22 cellular contexts compared by ENCODE assay signal in the genomic region with DNA sequence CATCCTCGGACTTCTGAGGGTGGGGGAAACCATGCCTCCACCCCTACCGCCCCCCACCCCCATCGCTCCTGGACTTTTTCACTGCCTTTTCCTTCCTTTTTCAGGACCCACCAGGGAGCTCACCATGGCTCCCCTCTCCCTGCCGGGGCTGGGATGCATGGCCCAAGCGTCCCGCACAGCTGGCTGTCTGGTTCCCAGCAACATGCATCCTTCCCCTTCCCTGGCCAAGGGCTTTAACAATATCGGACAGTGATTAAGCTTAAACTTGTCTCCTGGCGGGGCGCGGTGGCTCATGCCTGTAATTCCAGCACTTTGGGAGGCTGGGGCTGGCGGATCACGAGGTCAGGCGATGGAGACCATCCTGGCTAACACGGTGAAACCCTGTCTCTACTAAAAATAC. TPM values are rescaled to one million over a fixed set of nuclear protein-coding genes. Genes with fewer than 3 reads are reported as not detected.
A peak's percentile ranks its signal among the peaks of the same experiment; 100 is the strongest.
DNase-seq lines count a peak whose midpoint lies in the region; ATAC-seq, FAIRE-seq and TF ChIP-seq lines count a peak whose summit lies in the region.
"Had no signal": no experiment of that assay in that cellular context is flagged by ENCODE, and none has a peak within 500 bp of the region (broad histone marks: within the 10 kb centered on the region; RNA-seq: fewer than 3 reads in every experiment).

No MANE protein-coding gene starts in this region.

- 90% methylated on average over 14 of the region's 14 CpGs; no CpG with 5 or more reads in 1 of the 2 experiments for WGBS in H1 (ENCODE audit: extremely low coverage in 1 of 2, insufficient coverage in 1 of 2, insufficient read length in 1 of 2, insufficient replicate concordance in 2 of 2, low coverage in 1 of 2, low lambda C conversion rate in 2 of 2, missing lambda C conversion rate in 1 of 2), 2 experiments

- H3K14ac ChIP-seq in H1 (ENCODE audit: insufficient read length), result no peak overlapping the region

- H3K18ac ChIP-seq in H1 (ENCODE audit: extremely low read depth, low read length), result peak overlapping the region; percentile 48; the same call in 1 of the 2 replicates

- no peak for TF ChIP-seq CTCF in H1 (IDR thresholded peaks at IDR 0.05; ENCODE audit: control extremely low read depth in 1 of 3, insufficient read depth in 1 of 3, low read depth in 1 of 3, low read length in 3 of 3)
- no peak for TF ChIP-seq CTCF in GM10266 (IDR thresholded peaks at IDR 0.05; ENCODE audit: control insufficient read depth, insufficient read depth, low read depth, missing control alignments)
- no peak for TF ChIP-seq CTCF in gastrocnemius medialis (IDR thresholded peaks at IDR 0.05 in 4 of 5, conservative IDR thresholded peaks at IDR 0.05 in 1 of 5)

- no peaks in the 10 kb centered on the region for H4K20me1 ChIP-seq in H1 (replicated peaks in 1 of 2; ENCODE audit: control insufficient read depth in 1 of 2, insufficient read depth in 2 of 2, low read length in 2 of 2)

- no peak overlapping the region for H2AFZ ChIP-seq in H1 (ENCODE audit: low read length)

- no peak for ATAC-seq in gastrocnemius medialis
- ATAC-seq in HG03135 (IDR thresholded peaks at IDR 0.05; ENCODE audit: unreplicated experiment), result no peak
- ATAC-seq: CD8-positive, alpha-beta T cell had no signal

- no peak overlapping the region for H3K23ac ChIP-seq in H1 (ENCODE audit: insufficient read length)

- no peak overlapping the region for H2BK20ac ChIP-seq in H1 (ENCODE audit: low read length)

- H3K79me1 ChIP-seq in H1 (ENCODE audit: low read depth, low read length), result no peaks in the 10 kb centered on the region

- no peak overlapping the region; the same call in 1 of the 2 replicates for H2BK5ac ChIP-seq in H1 (ENCODE audit: low read depth, low read length)

- TF ChIP-seq POLR2A in H1 (IDR thresholded peaks at IDR 0.05; ENCODE audit: control extremely low read depth in 1 of 2, low read depth in 2 of 2, low read length in 2 of 2) (no peak), gastrocnemius medialis (IDR thresholded peaks at IDR 0.05) (no peak)

- no peak overlapping the region for H2BK12ac ChIP-seq in H1 (ENCODE audit: low read depth, low read length)

- H2AK5ac ChIP-seq in H1 (ENCODE audit: low read depth, low read length), result no peak overlapping the region

- no peaks in the 10 kb centered on the region for H3K27me3 ChIP-seq in HUES6 (ENCODE audit: control insufficient read depth, insufficient read depth, low read length)
- no peaks in the 10 kb centered on the region for H3K27me3 ChIP-seq in H1 (replicated peaks in 1 of 4; ENCODE audit: control insufficient read depth in 3 of 4, extremely low read depth in 1 of 4, insufficient read depth in 3 of 4, low read length in 3 of 4)
- H3K27me3 ChIP-seq in gastrocnemius medialis, result no peaks in the 10 kb centered on the region

- in situ Hi-C loops in gastrocnemius medialis (cut with MboI; ENCODE audit: low sequenced_read_pairs in 4 of 4), result loop anchor here in 1 of 4 donors (25.0 kb wide), 1 partner anchor 263 kb away; no protein-coding TSS in a partner anchor

- no peak overlapping the region for H4K91ac ChIP-seq in H1 (replicated peaks; ENCODE audit: insufficient read length, low read length)

- intact Hi-C loops in gastrocnemius medialis (cut with DNase I; ENCODE audit: low total_unique reads), result no loop called here

- TF ChIP-seq RAD21 in H1 (IDR thresholded peaks at IDR 0.05 in 1 of 2, conservative IDR thresholded peaks at IDR 0.05 in 1 of 2; ENCODE audit: low read depth in 2 of 2, low read length in 2 of 2), result no peak

- no peak overlapping the region for H3K4me2 ChIP-seq in H1 (ENCODE audit: insufficient read depth in 1 of 2, low read depth in 2 of 2, low read length in 2 of 2)

- no peak for TF ChIP-seq EP300 in H1 (IDR thresholded peaks at IDR 0.05; ENCODE audit: borderline replicate concordance in 1 of 2, low read depth in 2 of 2, low read length in 2 of 2)

- no peak overlapping the region for H3K4ac ChIP-seq in H1 (replicated peaks; ENCODE audit: insufficient read length, low read depth, low read length)

- no peaks in the 10 kb centered on the region for H3K4me1 ChIP-seq in HUES6 (ENCODE audit: control insufficient read depth, insufficient read depth, low read length)
- H3K4me1 ChIP-seq in H1 (replicated peaks in 1 of 4; ENCODE audit: control insufficient read depth in 3 of 4, insufficient read depth in 4 of 4, low read length in 3 of 4), result peaks cover 0 to 5% (median 2%) of the 10 kb centered on the region in 4 experiments; a peak in 3 of 7 replicates
- H3K4me1 ChIP-seq in gastrocnemius medialis, result no peaks in the 10 kb centered on the region

- H3K56ac ChIP-seq in H1 (replicated peaks; ENCODE audit: insufficient read length, low read depth, low read length), result no peak overlapping the region

- H3K9me3 ChIP-seq in HUES6 (ENCODE audit: control insufficient read depth, insufficient read depth, low read depth, low read length) (no peaks in the 10 kb centered on the region; the same call in 1 of the 2 replicates), H1 (ENCODE audit: insufficient read depth in 2 of 2, low read depth in 1 of 2, low read length in 1 of 2) (no peaks in the 10 kb centered on the region), gastrocnemius medialis (no peaks in the 10 kb centered on the region)

- H4K8ac ChIP-seq in H1 (ENCODE audit: extremely low read depth, insufficient read depth, low read length), result no peak overlapping the region

- DNase-seq in ELF-1 (ENCODE audit: low read depth, low spot score) (peak; percentile 77), H1 (ENCODE audit: low read depth in 1 of 2, low spot score in 2 of 2) (no peak), GM10266 (ENCODE audit: extremely low spot score) (no peak), gastrocnemius medialis (no peak)
- DNase-seq: ACHN; AML-193; Calu3; CD8-positive, alpha-beta T cell; DMS53; DND-41; EL; GDM1; HCEC 1CT; IMR-90; Kasumi-1 had no signal

- H3K27ac ChIP-seq in HUES6 (ENCODE audit: low read depth, low read length) (peak overlapping the region; percentile 44; the same call in 1 of the 2 replicates), H1 (ENCODE audit: low read depth, low read length) (no peak overlapping the region), gastrocnemius medialis (no peak overlapping the region)
- H3K27ac ChIP-seq: HL-60 had no signal

- H3K79me2 ChIP-seq in H1 (ENCODE audit: control insufficient read depth in 1 of 2, insufficient read depth in 2 of 2, low read length in 2 of 2), result no peaks in the 10 kb centered on the region

- no peak overlapping the region for H2BK15ac ChIP-seq in H1 (ENCODE audit: low read length)

- no peak overlapping the region for H4K5ac ChIP-seq in H1 (ENCODE audit: insufficient read length, low read depth, low read length)

- H3K4me3 ChIP-seq in HUES6 (ENCODE audit: low read depth, low read length), result peak overlapping the region; percentile 22; the same call in 1 of the 2 replicates
- H3K4me3 ChIP-seq in H1 (ENCODE audit: extremely low read depth in 1 of 4, insufficient read depth in 2 of 4, low read depth in 3 of 4, low read length in 4 of 4), result no peak overlapping the region
- no peak overlapping the region for H3K4me3 ChIP-seq in gastrocnemius medialis

- H3K9ac ChIP-seq in HUES6 (ENCODE audit: low read length) (peak overlapping the region; percentile 47), H1 (replicated peaks in 1 of 4; ENCODE audit: extremely low read depth in 1 of 4, low read depth in 3 of 4, low read length in 3 of 4) (no peak overlapping the region)

- H3K36me3 ChIP-seq in HUES6 (ENCODE audit: control insufficient read depth, insufficient read depth, low read length) (no peaks in the 10 kb centered on the region), H1 (ENCODE audit: control insufficient read depth in 2 of 4, insufficient read depth in 4 of 4, low read length in 3 of 4) (no peaks in the 10 kb centered on the region), gastrocnemius medialis (no peaks in the 10 kb centered on the region)

- H3K23me2 ChIP-seq in H1 (ENCODE audit: low read depth, low read length), result no peaks in the 10 kb centered on the region

- FAIRE-seq in H1 (lab: Jason Lieb, UNC), result no peak
- FAIRE-seq: A204.1, GM19239, H54 had no signal

- POLR2A ChIA-PET in H1 (lab: Charles Lee; ENCODE audit: partially characterized antibody), result no interaction called here

- H2BK120ac ChIP-seq in H1 (replicated peaks; ENCODE audit: low read depth, low read length), result no peak overlapping the region

- CTCF ChIA-PET in H1 (lab: Charles Lee; ENCODE audit: partially characterized antibody), result interaction anchor here (0.6 to 3.9 kb wide), 4 partner anchors 9 to 284 kb away, joined by 3 to 17 read pairs (median 4); no protein-coding TSS in a partner anchor

TF ChIP-seq in H1, 55 proteins besides CTCF, POLR2A, EP300 and RAD21 (continues in another document):
- no peak for TF ChIP-seq EGR1 (IDR thresholded peaks at IDR 0.05; ENCODE audit: borderline replicate concordance, low read depth, low read length)
- no peak for TF ChIP-seq CTBP2 (IDR thresholded peaks at IDR 0.05; ENCODE audit: borderline replicate concordance, insufficient read depth, insufficient read length, low read length)
- no peak for TF ChIP-seq GABPA (IDR thresholded peaks at IDR 0.05; ENCODE audit: borderline replicate concordance, insufficient read depth, low read length)
- TF ChIP-seq POLR2AphosphoS5 (IDR thresholded peaks at IDR 0.05; ENCODE audit: low read depth, low read length), result no peak
- no peak for TF ChIP-seq TEAD4 (IDR thresholded peaks at IDR 0.05; ENCODE audit: low read depth, low read length)
- TF ChIP-seq HDAC6 (IDR thresholded peaks at IDR 0.05; ENCODE audit: low read depth, low read length), result no peak
- TF ChIP-seq FOSL1 (IDR thresholded peaks at IDR 0.05; ENCODE audit: insufficient read depth, low read depth, low read length), result no peak
- TF ChIP-seq JUN (IDR thresholded peaks at IDR 0.05; ENCODE audit: low read depth, low read length), result no peak
- no peak for TF ChIP-seq CEBPB (IDR thresholded peaks at IDR 0.05; ENCODE audit: low read depth, low read length)
- no peak for TF ChIP-seq SRF (IDR thresholded peaks at IDR 0.05; ENCODE audit: low read depth, low read length)

RNA-seq across cellular contexts. Expression of a gene that starts 44.1 kb away (rescaled TPM):
- total RNA-seq in H1 (2021; fragmentation: NEBNext Ultra II Directional; extraction: Animal tissue kit (Norgen Biotek cat#: 25700)), result 0.67 and 1.0 TPM in 2 replicates
- 0.44 and 0.65 TPM in 2 replicates for polyA plus RNA-seq in H1 (2011; rRNA removed)
- 0.59 TPM for polyA plus RNA-seq in H1 (2011; cell fraction: cytosol; rRNA removed)
- polyA plus RNA-seq in H1 (2011; cell fraction: nucleus; rRNA removed), result 0.46 TPM
- 0.42 to 2.2 TPM (median 0.77 TPM) in 4 replicates for polyA plus RNA-seq in H1 (2012, experiment 1 of 2)
- polyA plus RNA-seq in H1 (2012, experiment 2 of 2), result 0.21 TPM
- polyA plus RNA-seq in H1 (2013, experiment 1 of 2), result 1.0 TPM
- polyA plus RNA-seq in H1 (2013, experiment 2 of 2), result 0.77 TPM
- 0.28 and 1.3 TPM in 2 replicates for polyA minus RNA-seq in H1 (2011; rRNA and poly(A)+ RNA removed)
- 0.95 TPM for polyA minus RNA-seq in H1 (2011; cell fraction: cytosol; rRNA and poly(A)+ RNA removed)
- polyA minus RNA-seq in H1 (2011; cell fraction: nucleus; rRNA and poly(A)+ RNA removed), result 0.50 TPM
- 1 to 10 TPM in 1 of 4 donors, under 1 TPM in 2, not detected in 1; 0.18 to 1.4 (median 0.49) TPM for total RNA-seq in gastrocnemius medialis
- total RNA-seq: Calu3; CD8-positive, alpha-beta T cell; IMR-90 had no signal
- polyA plus RNA-seq: BJ, IMR-90 had no signal
